Comparison of ENCODE assay signal across 20 cellular contexts in the genomic region with DNA sequence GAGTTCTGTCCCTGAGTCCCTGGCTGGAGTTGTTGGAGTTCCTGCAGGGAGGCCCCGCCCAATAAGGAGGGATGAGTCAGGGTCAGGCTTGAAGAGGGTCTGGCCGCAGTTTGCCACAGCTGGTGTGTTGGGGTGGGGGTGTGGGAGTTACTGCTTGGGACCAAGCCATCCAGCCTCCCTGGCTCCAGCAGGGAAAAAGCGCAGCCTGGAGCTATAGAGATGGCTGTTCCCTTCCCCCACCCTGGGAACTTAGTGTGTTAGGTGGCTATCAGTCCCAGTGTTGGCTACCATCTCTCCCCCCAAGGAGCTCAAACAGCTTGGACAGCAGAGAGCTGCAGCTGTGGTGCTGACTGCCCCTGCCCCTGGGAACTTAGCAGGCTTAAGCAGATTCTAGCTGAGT. TPM values are rescaled to one million over a fixed set of nuclear protein-coding genes. Genes with fewer than 3 reads are reported as not detected.
DNase-seq lines count a peak whose midpoint lies in the region; ATAC-seq and TF ChIP-seq lines count a peak whose summit lies in the region.
"Had no signal": no experiment of that assay in that cellular context is flagged by ENCODE, and none has a peak within 500 bp of the region (broad histone marks: within the 10 kb centered on the region; RNA-seq: fewer than 3 reads in every experiment).

No MANE protein-coding gene starts in this region.

- no peak overlapping the region for H3K9ac ChIP-seq in trophoblast cell (ENCODE audit: low read length)
- H3K9ac ChIP-seq: GM23248 had no signal

- H3K4me3 ChIP-seq in trophoblast cell (ENCODE audit: low read depth, low read length) = no peak overlapping the region
- H3K4me3 ChIP-seq in dorsolateral prefrontal cortex = no peak overlapping the region
- H3K4me3 ChIP-seq: GM23248, PC-9 had no signal

- peaks cover 4 to 5% of the 10 kb centered on the region in 2 experiments for H3K4me1 ChIP-seq in trophoblast cell (ENCODE audit: control insufficient read depth in 1 of 2, insufficient read depth in 2 of 2, low read length in 2 of 2)

- H3K9me3 ChIP-seq in trophoblast cell (ENCODE audit: insufficient read depth, low read depth, low read length) = no peaks in the 10 kb centered on the region

- H3K14ac ChIP-seq in trophoblast cell (ENCODE audit: low read length) = no peak overlapping the region

- WGBS in trophoblast cell (ENCODE audit: extremely low coverage, insufficient coverage, insufficient read length) = no CpG with 5 or more reads among the region's 3 CpGs

- H3K79me2 ChIP-seq in trophoblast cell (ENCODE audit: control insufficient read depth, insufficient read depth, low read length, poor library complexity) = no peaks in the 10 kb centered on the region

- H2AFZ ChIP-seq in trophoblast cell (ENCODE audit: insufficient read depth, low read length, poor library complexity) = no peak overlapping the region
- H2AFZ ChIP-seq: GM23248, PC-9 had no signal

- ATAC-seq in HG03045 (IDR thresholded peaks at IDR 0.05; ENCODE audit: unreplicated experiment) (peak; percentile 9), left cardiac atrium (peak in 1 of 2 donors; percentile 81)
- ATAC-seq: HCT116, HepG2 had no signal

- H3K36me3 ChIP-seq in trophoblast cell (ENCODE audit: control insufficient read depth in 1 of 2, insufficient read depth in 2 of 2, low read length in 2 of 2) = no peaks in the 10 kb centered on the region

- H2BK120ac ChIP-seq in trophoblast cell (ENCODE audit: insufficient read depth, low read length, poor library complexity) = no peak overlapping the region

- H2BK12ac ChIP-seq in trophoblast cell (ENCODE audit: low read length) = no peak overlapping the region

- H3K27me3 ChIP-seq in trophoblast cell (ENCODE audit: insufficient read depth, low read length) (no peaks in the 10 kb centered on the region), dorsolateral prefrontal cortex (no peaks in the 10 kb centered on the region)

- no peaks in the 10 kb centered on the region for H3K79me1 ChIP-seq in trophoblast cell (ENCODE audit: low read length)

- H3K23ac ChIP-seq in trophoblast cell (ENCODE audit: low read length) = no peak overlapping the region

- DNase-seq in ELF-1 (ENCODE audit: low read depth, low spot score) (peak; percentile 81), left cardiac atrium (peak; percentile 22), trophoblast cell (no peak), dorsolateral prefrontal cortex (no peak), occipital lobe (lab: John Stamatoyannopoulos, UW) (no peak)
- DNase-seq in activated CD4-positive, CD25-positive, alpha-beta regulatory T cell (lab: John Stamatoyannopoulos, UW) = no peak
- DNase-seq: AML-193; CD4-positive, alpha-beta memory T cell; DND-41; GM23248; MM.1S; NCI-H1105; NCI-H187; NCI-H2171; NCI-H446 treated with DMSO at 0.1 percent for 48 hours; NCI-H774; PC-9 had no signal

- no peak overlapping the region for H4K8ac ChIP-seq in trophoblast cell (ENCODE audit: low read depth, low read length)

- no peak overlapping the region for H3K18ac ChIP-seq in trophoblast cell (ENCODE audit: low read length)

- TF ChIP-seq CTCF in dorsolateral prefrontal cortex (IDR thresholded peaks at IDR 0.05 in 54 of 56, conservative IDR thresholded peaks at IDR 0.05 in 2 of 56; ENCODE audit: low read depth in 1 of 56, partially characterized antibody in 56 of 56) = no peak

- no peak overlapping the region for H4K12ac ChIP-seq in trophoblast cell (ENCODE audit: low read depth, low read length)

- H3K4me2 ChIP-seq in trophoblast cell (ENCODE audit: low read length) = no peak overlapping the region
- H3K4me2 ChIP-seq: PC-9 had no signal

- no peak overlapping the region for H3K4ac ChIP-seq in trophoblast cell (ENCODE audit: low read depth, low read length)

- H2AK5ac ChIP-seq in trophoblast cell (ENCODE audit: low read length) = no peak overlapping the region

- intact Hi-C loops in left cardiac atrium (cut with DNase I) (no loop called here), dorsolateral prefrontal cortex (cut with DNase I) (no loop called here)

- H3K27ac ChIP-seq in trophoblast cell (ENCODE audit: low read depth, low read length) (no peak overlapping the region), dorsolateral prefrontal cortex (no peak overlapping the region)
- H3K27ac ChIP-seq: GM23248, PC-9 had no signal

- H4K91ac ChIP-seq in trophoblast cell (ENCODE audit: low read depth, low read length) = no peak overlapping the region

- peak overlapping the region; percentile 15 for H2BK5ac ChIP-seq in trophoblast cell (ENCODE audit: low read depth, low read length, poor library complexity)

RNA-seq across cellular contexts. Expression of a gene that starts 13.2 kb away (rescaled TPM):
- total RNA-seq in left cardiac atrium (10 to 100 TPM; 33.6 to 33.7 TPM), dorsolateral prefrontal cortex (10 to 100 TPM; 31.0 to 62.5 (median 45.1) TPM), occipital lobe (89.5 TPM)
- polyA plus RNA-seq in trophoblast cell (2013) = 73.9 and 77.5 TPM in 2 replicates

Comparison
In these comparisons a context has a peak if more than half of its experiments do, and no peak if none do; other contexts are left out.
1. DNase-seq: peak in ELF-1 (single experiment) and left cardiac atrium (single experiment); none in trophoblast cell (0 of 2), dorsolateral prefrontal cortex (0 of 10), occipital lobe (single experiment) and activated CD4-positive, CD25-positive, alpha-beta regulatory T cell (0 of 4).